Comparison of ENCODE assay signal across 22 cellular contexts in genomic region chr11:37557990-37558389, GRCh38.
"Had no signal": no experiment of that assay in that cellular context is flagged by ENCODE, and none has a peak within 500 bp of the region (broad histone marks: within the 10 kb centered on the region; RNA-seq: fewer than 3 reads in every experiment).

No MANE protein-coding gene starts in this region.

- DNase-seq: activated CD4-positive, alpha-beta T cell treated with anti-CD3 and anti-CD28 coated beads for 48 hours; activated CD4-positive, alpha-beta T cell treated with anti-CD3 and anti-CD28 coated beads, Interleukin-2, amount 50 U/mL, for 4 hours; activated CD4-positive, CD25-positive, alpha-beta regulatory T cell treated with anti-CD3 and anti-CD28 coated beads, Interleukin-2, amount 50 U/mL, for 72 hours; activated CD8-positive, alpha-beta memory T cell treated with anti-CD3 and anti-CD28 coated beads, Interleukin-2, amount 50 U/mL, for 48 hours; activated CD8-positive, alpha-beta T cell treated with anti-CD3 and anti-CD28 coated beads, Interleukin-2, amount 10 ng/mL, durations not matched to agents 7 days and 5 days; activated naive CD4-positive, alpha-beta T cell treated with anti-CD3 and anti-CD28 coated beads, Interleukin-2, amount 50 U/mL, for 16 hours; activated T-cell treated with anti-CD3 and anti-CD28 coated beads, Interleukin-2, amount 50 U/mL, for 1 hour; amniotic stem cell; IMR-90; KBM-7; NCI-H1048; NCI-H1417; NCI-H1930; NCI-H2171 treated with DMSO at 0.1 percent for 48 hours; NCI-H345; NCI-H510A; NCI-H526 treated with DMSO at 0.1 percent for 48 hours; NCI-H82; RPMI8226 had no signal

- ATAC-seq: activated CD8-positive, alpha-beta T cell treated with anti-CD3 and anti-CD28 coated beads, Interleukin-2, amount 10 ng/mL, durations not matched to agents 7 days and 5 days; Panc1; Right ventricle myocardium inferior; WTC11 had no signal
